Comparison of ENCODE assay signal across 2 cellular contexts in the genomic region with DNA sequence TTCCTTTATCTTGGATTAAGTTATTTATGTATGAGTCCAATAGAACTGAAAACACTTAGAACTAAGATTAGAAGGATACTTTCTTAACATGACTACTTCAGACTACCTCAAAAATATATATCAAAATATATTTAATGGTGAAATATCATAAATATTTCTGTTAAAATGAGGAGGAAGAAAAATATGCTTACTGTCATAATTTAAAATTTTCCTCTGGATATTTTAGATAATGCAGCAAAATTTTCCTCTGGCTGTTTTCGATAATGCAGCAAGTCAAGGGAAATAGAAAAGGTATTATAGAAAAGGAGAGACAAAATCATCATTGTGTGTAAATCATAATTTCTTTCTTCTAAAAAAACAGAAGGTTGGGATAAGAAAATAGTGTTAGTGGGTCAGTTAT.
TF ChIP-seq lines count a peak whose summit lies in the region.

No MANE protein-coding gene starts in this region.

TF ChIP-seq in HCT116, 20 proteins besides CTCF, POLR2A, EP300 and RAD21 (continued from another document):
- TF ChIP-seq, protein P1, sequence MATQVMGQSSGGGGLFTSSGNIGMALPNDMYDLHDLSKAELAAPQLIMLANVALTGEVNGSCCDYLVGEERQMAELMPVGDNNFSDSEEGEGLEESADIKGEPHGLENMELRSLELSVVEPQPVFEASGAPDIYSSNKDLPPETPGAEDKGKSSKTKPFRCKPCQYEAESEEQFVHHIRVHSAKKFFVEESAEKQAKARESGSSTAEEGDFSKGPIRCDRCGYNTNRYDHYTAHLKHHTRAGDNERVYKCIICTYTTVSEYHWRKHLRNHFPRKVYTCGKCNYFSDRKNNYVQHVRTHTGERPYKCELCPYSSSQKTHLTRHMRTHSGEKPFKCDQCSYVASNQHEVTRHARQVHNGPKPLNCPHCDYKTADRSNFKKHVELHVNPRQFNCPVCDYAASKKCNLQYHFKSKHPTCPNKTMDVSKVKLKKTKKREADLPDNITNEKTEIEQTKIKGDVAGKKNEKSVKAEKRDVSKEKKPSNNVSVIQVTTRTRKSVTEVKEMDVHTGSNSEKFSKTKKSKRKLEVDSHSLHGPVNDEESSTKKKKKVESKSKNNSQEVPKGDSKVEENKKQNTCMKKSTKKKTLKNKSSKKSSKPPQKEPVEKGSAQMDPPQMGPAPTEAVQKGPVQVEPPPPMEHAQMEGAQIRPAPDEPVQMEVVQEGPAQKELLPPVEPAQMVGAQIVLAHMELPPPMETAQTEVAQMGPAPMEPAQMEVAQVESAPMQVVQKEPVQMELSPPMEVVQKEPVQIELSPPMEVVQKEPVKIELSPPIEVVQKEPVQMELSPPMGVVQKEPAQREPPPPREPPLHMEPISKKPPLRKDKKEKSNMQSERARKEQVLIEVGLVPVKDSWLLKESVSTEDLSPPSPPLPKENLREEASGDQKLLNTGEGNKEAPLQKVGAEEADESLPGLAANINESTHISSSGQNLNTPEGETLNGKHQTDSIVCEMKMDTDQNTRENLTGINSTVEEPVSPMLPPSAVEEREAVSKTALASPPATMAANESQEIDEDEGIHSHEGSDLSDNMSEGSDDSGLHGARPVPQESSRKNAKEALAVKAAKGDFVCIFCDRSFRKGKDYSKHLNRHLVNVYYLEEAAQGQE (IDR thresholded peaks at IDR 0.05; ENCODE audit: low read depth) = no peak
- TF ChIP-seq SRF (IDR thresholded peaks at IDR 0.05; ENCODE audit: low read depth) = no peak
- TF ChIP-seq CEBPB (IDR thresholded peaks at IDR 0.05; ENCODE audit: low read depth) = no peak
- no peak for TF ChIP-seq YY1 (IDR thresholded peaks at IDR 0.05; ENCODE audit: extremely low read depth, insufficient replicate concordance, low read depth, low read length)

TF ChIP-seq in SK-N-SH, 30 proteins besides CTCF, POLR2A, EP300 and RAD21 (continued from another document):
- no peak for TF ChIP-seq RFX5 (IDR thresholded peaks at IDR 0.05; ENCODE audit: low read length)
- TF ChIP-seq CHD2 (IDR thresholded peaks at IDR 0.05; ENCODE audit: low read length, partially characterized antibody) = no peak
- TF ChIP-seq, protein P2, sequence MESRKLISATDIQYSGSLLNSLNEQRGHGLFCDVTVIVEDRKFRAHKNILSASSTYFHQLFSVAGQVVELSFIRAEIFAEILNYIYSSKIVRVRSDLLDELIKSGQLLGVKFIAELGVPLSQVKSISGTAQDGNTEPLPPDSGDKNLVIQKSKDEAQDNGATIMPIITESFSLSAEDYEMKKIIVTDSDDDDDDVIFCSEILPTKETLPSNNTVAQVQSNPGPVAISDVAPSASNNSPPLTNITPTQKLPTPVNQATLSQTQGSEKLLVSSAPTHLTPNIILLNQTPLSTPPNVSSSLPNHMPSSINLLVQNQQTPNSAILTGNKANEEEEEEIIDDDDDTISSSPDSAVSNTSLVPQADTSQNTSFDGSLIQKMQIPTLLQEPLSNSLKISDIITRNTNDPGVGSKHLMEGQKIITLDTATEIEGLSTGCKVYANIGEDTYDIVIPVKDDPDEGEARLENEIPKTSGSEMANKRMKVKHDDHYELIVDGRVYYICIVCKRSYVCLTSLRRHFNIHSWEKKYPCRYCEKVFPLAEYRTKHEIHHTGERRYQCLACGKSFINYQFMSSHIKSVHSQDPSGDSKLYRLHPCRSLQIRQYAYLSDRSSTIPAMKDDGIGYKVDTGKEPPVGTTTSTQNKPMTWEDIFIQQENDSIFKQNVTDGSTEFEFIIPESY (IDR thresholded peaks at IDR 0.05; ENCODE audit: borderline replicate concordance, low read depth) = no peak
- TF ChIP-seq, protein P3, sequence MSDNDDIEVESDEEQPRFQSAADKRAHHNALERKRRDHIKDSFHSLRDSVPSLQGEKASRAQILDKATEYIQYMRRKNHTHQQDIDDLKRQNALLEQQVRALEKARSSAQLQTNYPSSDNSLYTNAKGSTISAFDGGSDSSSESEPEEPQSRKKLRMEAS (IDR thresholded peaks at IDR 0.05; ENCODE audit: low read depth) = no peak
- TF ChIP-seq TAF1 (IDR thresholded peaks at IDR 0.05; ENCODE audit: borderline replicate concordance, low read depth, low read length) = no peak
- TF ChIP-seq RCOR1 (IDR thresholded peaks at IDR 0.05; ENCODE audit: low read length) = no peak
- no peak for TF ChIP-seq SIN3A (IDR thresholded peaks at IDR 0.05; ENCODE audit: borderline replicate concordance, low read depth, low read length)
- TF ChIP-seq ELF1 (IDR thresholded peaks at IDR 0.05) = no peak
- TF ChIP-seq FOSL2 (IDR thresholded peaks at IDR 0.05; ENCODE audit: borderline replicate concordance, low read depth) = no peak
- TF ChIP-seq, protein P4, sequence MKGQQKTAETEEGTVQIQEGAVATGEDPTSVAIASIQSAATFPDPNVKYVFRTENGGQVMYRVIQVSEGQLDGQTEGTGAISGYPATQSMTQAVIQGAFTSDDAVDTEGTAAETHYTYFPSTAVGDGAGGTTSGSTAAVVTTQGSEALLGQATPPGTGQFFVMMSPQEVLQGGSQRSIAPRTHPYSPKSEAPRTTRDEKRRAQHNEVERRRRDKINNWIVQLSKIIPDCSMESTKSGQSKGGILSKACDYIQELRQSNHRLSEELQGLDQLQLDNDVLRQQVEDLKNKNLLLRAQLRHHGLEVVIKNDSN (IDR thresholded peaks at IDR 0.05; ENCODE audit: borderline replicate concordance, low read depth) = no peak
- TF ChIP-seq NRF1 (IDR thresholded peaks at IDR 0.05; ENCODE audit: low read depth, low read length) = no peak
- TF ChIP-seq JUND (IDR thresholded peaks at IDR 0.05) = no peak
- TF ChIP-seq, protein P5, sequence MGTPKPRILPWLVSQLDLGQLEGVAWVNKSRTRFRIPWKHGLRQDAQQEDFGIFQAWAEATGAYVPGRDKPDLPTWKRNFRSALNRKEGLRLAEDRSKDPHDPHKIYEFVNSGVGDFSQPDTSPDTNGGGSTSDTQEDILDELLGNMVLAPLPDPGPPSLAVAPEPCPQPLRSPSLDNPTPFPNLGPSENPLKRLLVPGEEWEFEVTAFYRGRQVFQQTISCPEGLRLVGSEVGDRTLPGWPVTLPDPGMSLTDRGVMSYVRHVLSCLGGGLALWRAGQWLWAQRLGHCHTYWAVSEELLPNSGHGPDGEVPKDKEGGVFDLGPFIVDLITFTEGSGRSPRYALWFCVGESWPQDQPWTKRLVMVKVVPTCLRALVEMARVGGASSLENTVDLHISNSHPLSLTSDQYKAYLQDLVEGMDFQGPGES (IDR thresholded peaks at IDR 0.05; ENCODE audit: low read depth, low read length) = no peak
- no peak for TF ChIP-seq FOXJ3 (CRISPR knock-in tag; IDR thresholded peaks at IDR 0.05)
- TF ChIP-seq, protein P6, sequence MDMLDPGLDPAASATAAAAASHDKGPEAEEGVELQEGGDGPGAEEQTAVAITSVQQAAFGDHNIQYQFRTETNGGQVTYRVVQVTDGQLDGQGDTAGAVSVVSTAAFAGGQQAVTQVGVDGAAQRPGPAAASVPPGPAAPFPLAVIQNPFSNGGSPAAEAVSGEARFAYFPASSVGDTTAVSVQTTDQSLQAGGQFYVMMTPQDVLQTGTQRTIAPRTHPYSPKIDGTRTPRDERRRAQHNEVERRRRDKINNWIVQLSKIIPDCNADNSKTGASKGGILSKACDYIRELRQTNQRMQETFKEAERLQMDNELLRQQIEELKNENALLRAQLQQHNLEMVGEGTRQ (IDR thresholded peaks at IDR 0.05; ENCODE audit: borderline replicate concordance, low read depth, low read length) = no peak
- no peak for TF ChIP-seq MXI1 (IDR thresholded peaks at IDR 0.05; ENCODE audit: low read depth, low read length)
